ENCODE assay signal across 10 cellular contexts in genomic region chr4:118398226-118399090, GRCh38. TPM values are rescaled to one million over a fixed set of nuclear protein-coding genes. Genes with fewer than 3 reads are reported as not detected.
DNase-seq lines count a peak whose midpoint lies in the region; ATAC-seq and TF ChIP-seq lines count a peak whose summit lies in the region.
"Had no signal": no experiment of that assay in that cellular context is flagged by ENCODE, and none has a peak within 500 bp of the region (broad histone marks: within the 10 kb centered on the region; RNA-seq: fewer than 3 reads in every experiment).

No MANE protein-coding gene starts in this region.

- no peak overlapping the region for H3K9ac ChIP-seq in MM.1S (ENCODE audit: low read length)

- H3F3A ChIP-seq in MM.1S (ENCODE audit: insufficient read depth, low read length) = no peaks in the 10 kb centered on the region

- peak; percentile 9 for DNase-seq in activated CD4-positive, alpha-beta T cell treated with anti-CD3 and anti-CD28 coated beads for 36 hours
- no peak for DNase-seq in activated CD4-positive, alpha-beta T cell treated with anti-CD3 and anti-CD28 coated beads, Interleukin-2, amount 50 U/mL, for 48 hours
- DNase-seq in MM.1S (peak; percentile 56), globus pallidus (ENCODE audit: low spot score) (no peak), A172 (ENCODE audit: low spot score) (no peak), T-cell (no peak)

- no peak for TF ChIP-seq CTCF in MM.1S (IDR thresholded peaks at IDR 0.05; ENCODE audit: low read length)

- no peaks in the 10 kb centered on the region for H3K79me2 ChIP-seq in MM.1S (ENCODE audit: low read length)

- no peak overlapping the region for H3K4me3 Mint-ChIP-seq in activated CD4-positive, alpha-beta T cell treated with anti-CD3 and anti-CD28 coated beads for 36 hours
- no peak overlapping the region for H3K4me3 Mint-ChIP-seq in stimulated activated memory B cell treated with anti-CD40 and anti-IgM and Interleukin-4, amounts not matched to agents 10 μg/mL and 1 μg/mL and 100 μg/mL, for 72 hours
- H3K4me3 Mint-ChIP-seq in T-cell = no peak overlapping the region

- peaks cover 9% of the 10 kb centered on the region for H3K27me3 Mint-ChIP-seq in activated CD4-positive, alpha-beta T cell treated with anti-CD3 and anti-CD28 coated beads for 36 hours
- H3K27me3 Mint-ChIP-seq in stimulated activated memory B cell treated with anti-CD40 and anti-IgM and Interleukin-4, amounts not matched to agents 10 μg/mL and 1 μg/mL and 100 μg/mL, for 72 hours = peaks cover 28% of the 10 kb centered on the region
- H3K27me3 Mint-ChIP-seq in T-cell = peaks cover 9 to 14% of the 10 kb centered on the region in 2 donors

- CTCF ChIA-PET in activated CD4-positive, alpha-beta T cell treated with anti-CD3 and anti-CD28 coated beads for 36 hours (lab: Charles Lee) = no interaction called here
- CTCF ChIA-PET in T-cell (lab: Charles Lee) = no interaction called here

- H3K4me2 ChIP-seq in MM.1S (ENCODE audit: low read depth, low read length) = no peak overlapping the region

- intact Hi-C loops in activated CD4-positive, alpha-beta T cell treated with anti-CD3 and anti-CD28 coated beads for 36 hours (cut with DNase I, micrococcal nuclease) = no loop called here

- H3K27me3 ChIP-seq in MM.1S (replicated peaks; ENCODE audit: insufficient read depth, low read length) = no peaks in the 10 kb centered on the region
- H3K27me3 ChIP-seq: cardiac muscle cell had no signal

- ATAC-seq in activated CD4-positive, alpha-beta T cell treated with anti-CD3 and anti-CD28 coated beads for 36 hours = peak; percentile 44
- ATAC-seq in HG02798 (IDR thresholded peaks at IDR 0.05; ENCODE audit: poor library complexity, unreplicated experiment) = peak; percentile 92
- ATAC-seq in stimulated activated memory B cell treated with anti-CD40 and anti-IgM and Interleukin-4, amounts not matched to agents 10 μg/mL and 1 μg/mL and 100 μg/mL, for 72 hours = peak; percentile 71
- ATAC-seq in T-cell (replicated peaks in 1 of 4) = no peak

- H3K36me3 ChIP-seq in MM.1S (replicated peaks; ENCODE audit: insufficient read depth, low read length) = no peaks in the 10 kb centered on the region
- H3K36me3 ChIP-seq: cardiac muscle cell had no signal

- no peak overlapping the region for H3K27ac Mint-ChIP-seq in activated CD4-positive, alpha-beta T cell treated with anti-CD3 and anti-CD28 coated beads for 36 hours
- no peak overlapping the region for H3K27ac Mint-ChIP-seq in stimulated activated memory B cell treated with anti-CD40 and anti-IgM and Interleukin-4, amounts not matched to agents 10 μg/mL and 1 μg/mL and 100 μg/mL, for 72 hours
- H3K27ac Mint-ChIP-seq in T-cell = no peak overlapping the region

- no peaks in the 10 kb centered on the region for H3K9me3 ChIP-seq in MM.1S (replicated peaks; ENCODE audit: insufficient read depth, low read length)

- no peaks in the 10 kb centered on the region for H3K36me3 Mint-ChIP-seq in activated CD4-positive, alpha-beta T cell treated with anti-CD3 and anti-CD28 coated beads for 36 hours (ENCODE audit: low read depth)
- no peaks in the 10 kb centered on the region for H3K36me3 Mint-ChIP-seq in stimulated activated memory B cell treated with anti-CD40 and anti-IgM and Interleukin-4, amounts not matched to agents 10 μg/mL and 1 μg/mL and 100 μg/mL, for 72 hours
- H3K36me3 Mint-ChIP-seq in T-cell = no peaks in the 10 kb centered on the region

- H4K20me1 ChIP-seq in MM.1S (ENCODE audit: insufficient read depth, low read length) = no peaks in the 10 kb centered on the region

- H3K4me1 ChIP-seq in MM.1S (ENCODE audit: low read length) = no peaks in the 10 kb centered on the region

- POLR2A ChIA-PET in activated CD4-positive, alpha-beta T cell treated with anti-CD3 and anti-CD28 coated beads for 36 hours (lab: Charles Lee) = interaction anchor here (0.6 kb wide), 1 partner anchor 26 kb away, joined by 4 read pairs; no protein-coding TSS in a partner anchor
- POLR2A ChIA-PET in T-cell (lab: Charles Lee) = no interaction called here

- no peaks in the 10 kb centered on the region for H3K4me1 Mint-ChIP-seq in activated CD4-positive, alpha-beta T cell treated with anti-CD3 and anti-CD28 coated beads for 36 hours
- peaks cover 6% of the 10 kb centered on the region for H3K4me1 Mint-ChIP-seq in stimulated activated memory B cell treated with anti-CD40 and anti-IgM and Interleukin-4, amounts not matched to agents 10 μg/mL and 1 μg/mL and 100 μg/mL, for 72 hours
- H3K4me1 Mint-ChIP-seq in T-cell = no peaks in the 10 kb centered on the region

- no peak overlapping the region for H3K4me3 ChIP-seq in MM.1S (ENCODE audit: low read length)
- H3K4me3 ChIP-seq: cardiac muscle cell had no signal

- no peaks in the 10 kb centered on the region for H3K9me3 Mint-ChIP-seq in activated CD4-positive, alpha-beta T cell treated with anti-CD3 and anti-CD28 coated beads for 36 hours (ENCODE audit: low read depth)
- no peaks in the 10 kb centered on the region for H3K9me3 Mint-ChIP-seq in stimulated activated memory B cell treated with anti-CD40 and anti-IgM and Interleukin-4, amounts not matched to agents 10 μg/mL and 1 μg/mL and 100 μg/mL, for 72 hours
- H3K9me3 Mint-ChIP-seq in T-cell = no peaks in the 10 kb centered on the region

- H3K9me2 ChIP-seq in MM.1S (replicated peaks; ENCODE audit: insufficient read depth, low read length) = no peaks in the 10 kb centered on the region

- H2AFZ ChIP-seq in MM.1S (ENCODE audit: low read length) = no peak overlapping the region

- H3K27ac ChIP-seq in MM.1S (ENCODE audit: low read length) = no peak overlapping the region
- H3K27ac ChIP-seq: cardiac muscle cell had no signal

RNA-seq across cellular contexts. Expression of gene PRSS12, which starts 45.7 kb away (rescaled TPM):
- total RNA-seq in activated CD4-positive, alpha-beta T cell treated with anti-CD3 and anti-CD28 coated beads for 36 hours = not detected
- 1.5 and 3.0 TPM in 2 replicates for total RNA-seq in A172 (2014; rRNA removed; shearing (Covaris generic))
- under 1 TPM in 3 of 5 donors, not detected in 2; 0.03 to 0.25 (median 0.18) TPM for total RNA-seq in T-cell
- total RNA-seq: T-helper 2 cell treated with Interferon-gamma antibody and Interleukin-4, amounts not matched to agents 100 ng/mL and 5 ng/mL, for 36 hours had no signal

Comparison
In these comparisons a context has a peak if more than half of its experiments do, and no peak if none do; other contexts are left out.
1. DNase-seq: peak in activated CD4-positive, alpha-beta T cell treated with anti-CD3 and anti-CD28 coated beads for 36 hours (single experiment) and MM.1S (single experiment); none in activated CD4-positive, alpha-beta T cell treated with anti-CD3 and anti-CD28 coated beads, Interleukin-2, amount 50 U/mL, for 48 hours (0 of 2), globus pallidus (single experiment), A172 (single experiment) and T-cell (0 of 34).
2. ATAC-seq: peak in activated CD4-positive, alpha-beta T cell treated with anti-CD3 and anti-CD28 coated beads for 36 hours (single experiment), HG02798 (single experiment) and stimulated activated memory B cell treated with anti-CD40 and anti-IgM and Interleukin-4, amounts not matched to agents 10 μg/mL and 1 μg/mL and 100 μg/mL, for 72 hours (single experiment); none in T-cell (0 of 4).